In genomic region chr2:128008089-128008672, GRCh38 we compare ENCODE assay signal across 16 cellular contexts.
"Had no signal": no experiment of that assay in that cellular context is flagged by ENCODE, and none has a peak within 500 bp of the region (broad histone marks: within the 10 kb centered on the region; RNA-seq: fewer than 3 reads in every experiment).

No MANE protein-coding gene starts in this region.

- H3K27ac ChIP-seq: gastrocnemius medialis, upper lobe of right lung had no signal

- H3K27me3 ChIP-seq: gastrocnemius medialis, upper lobe of right lung had no signal

- H3K4me1 ChIP-seq: gastrocnemius medialis, upper lobe of right lung had no signal

- H3K4me3 ChIP-seq: gastrocnemius medialis, upper lobe of right lung had no signal

- H3K9me3 ChIP-seq: gastrocnemius medialis, upper lobe of right lung had no signal

- ATAC-seq: activated T-cell treated with anti-CD3 and anti-CD28 coated beads, Interleukin-2, amount 50 U/mL, for 4 hours; esophagus mucosa; gastrocnemius medialis; stimulated activated naive CD8-positive, alpha-beta T cell treated with anti-CD3 and anti-CD28 coated beads, Interleukin-15, Interleukin-2, amounts not matched to agents 100 U/mL and 50 U/mL, for 24 hours; upper lobe of right lung had no signal

- DNase-seq: activated CD4-positive, alpha-beta T cell treated with anti-CD3 and anti-CD28 coated beads, Interleukin-2, amount 50 U/mL, for 4 hours; activated CD8-positive, alpha-beta memory T cell treated with anti-CD3 and anti-CD28 coated beads, Interleukin-2, amount 50 U/mL, for 48 hours; activated effector memory CD4-positive, alpha-beta T cell treated with Interleukin-2 at 50 U/mL for 16 hours; activated naive CD4-positive, alpha-beta T cell treated with anti-CD3 and anti-CD28 coated beads for 36 hours; activated naive CD8-positive, alpha-beta T cell treated with anti-CD3 and anti-CD28 coated beads, Interleukin-2, amount 10 ng/mL, durations not matched to agents 7 days and 5 days; activated T-cell treated with anti-CD3 and anti-CD28 coated beads, Interleukin-2, amount 50 U/mL, for 4 hours; amygdala; gastrocnemius medialis; hypothalamus; nucleus accumbens; stimulated activated CD4-positive, alpha-beta T cell treated with anti-CD3 and anti-CD28 coated beads, Interleukin-4, amount 100 ng/mL, for 4 hours; stimulated activated naive CD8-positive, alpha-beta T cell treated with anti-CD3 and anti-CD28 coated beads, Interleukin-15, Interleukin-2, amounts not matched to agents 100 U/mL and 50 U/mL, for 24 hours; T-helper 1 cell; T-helper 9 cell; upper lobe of right lung had no signal
